Comparison of ENCODE assay signal across 8 cellular contexts in the genomic region with DNA sequence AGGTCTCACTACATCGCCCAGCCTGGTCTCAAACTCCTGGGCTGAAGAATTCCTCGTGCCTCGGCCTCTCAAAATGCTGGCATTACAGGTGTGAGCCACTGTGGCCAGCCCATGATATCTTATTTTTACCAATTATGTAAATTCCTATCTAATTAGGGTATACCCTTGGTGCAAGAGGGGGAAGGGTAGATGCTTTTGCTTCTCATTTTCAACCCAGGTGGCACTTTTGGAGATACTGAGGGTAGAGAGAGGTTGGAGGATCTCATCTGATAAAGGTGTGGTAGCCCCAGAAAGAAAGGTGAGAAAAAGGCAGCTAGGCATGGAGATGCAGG. TPM values are rescaled to one million over a fixed set of nuclear protein-coding genes. Genes with fewer than 3 reads are reported as not detected.
DNase-seq lines count a peak whose midpoint lies in the region; ATAC-seq and TF ChIP-seq lines count a peak whose summit lies in the region.

No MANE protein-coding gene starts in this region.

- POLR2A ChIA-PET in CD8-positive, alpha-beta memory T cell (lab: Charles Lee), result interaction anchor here (0.7 to 1.5 kb wide), 4 partner anchors 17 to 77 kb away, joined by 4 to 12 read pairs (median 6); partner anchors contain the start of genes ENSA and MCL1

- CTCF ChIA-PET in CD8-positive, alpha-beta memory T cell (lab: Charles Lee), result interaction anchor here (2.2 kb wide), 1 partner anchor 51 kb away, joined by 8 read pairs; no protein-coding TSS in a partner anchor

- peak overlapping the region; percentile 28 to 81 (median 51) for H3K4me3 Mint-ChIP-seq in CD8-positive, alpha-beta memory T cell

- ATAC-seq in HG02759 (IDR thresholded peaks at IDR 0.05; ENCODE audit: unreplicated experiment), result no peak
- no peak for ATAC-seq in omental fat pad (ENCODE audit: low FRiP score)

- H3K4me3 ChIP-seq in CD8-positive, alpha-beta memory T cell (ENCODE audit: low read length), result peak overlapping the region; percentile 7
- H3K4me3 ChIP-seq in OCI-LY1 (ENCODE audit: low read depth, low read length, poor library complexity, severe bottlenecking) (no peak overlapping the region), parathyroid adenoma (ENCODE audit: low read depth, low read length) (no peak overlapping the region)
- H3K4me3 ChIP-seq in effector memory CD4-positive, alpha-beta T cell (ENCODE audit: insufficient read depth, low read depth, low read length, poor library complexity, severe bottlenecking), result peak overlapping the region; percentile 26

- H3K36me3 ChIP-seq in CD8-positive, alpha-beta memory T cell (ENCODE audit: insufficient read depth, low read length), result no peaks in the 10 kb centered on the region
- peaks cover 20% of the 10 kb centered on the region for H3K36me3 ChIP-seq in OCI-LY1 (ENCODE audit: insufficient read depth, low read length)
- no peaks in the 10 kb centered on the region for H3K36me3 ChIP-seq in effector memory CD4-positive, alpha-beta T cell (ENCODE audit: control insufficient read depth, insufficient read depth, low read length)
- no peaks in the 10 kb centered on the region for H3K36me3 ChIP-seq in parathyroid adenoma (ENCODE audit: control insufficient read depth, insufficient read depth, low read length)

- H2AFZ ChIP-seq in OCI-LY1 (ENCODE audit: low read length), result no peak overlapping the region
- no peak overlapping the region for H2AFZ ChIP-seq in parathyroid adenoma

- no peaks in the 10 kb centered on the region for H3K9me2 ChIP-seq in OCI-LY1 (ENCODE audit: low read depth, low read length)

- H3K4me2 ChIP-seq in OCI-LY1 (ENCODE audit: low read length), result peak overlapping the region; percentile 15; the same call in 1 of the 2 replicates
- no peak overlapping the region for H3K4me2 ChIP-seq in parathyroid adenoma (ENCODE audit: low read length)

- no peak for TF ChIP-seq CTCF in OCI-LY1 (IDR thresholded peaks at IDR 0.05; ENCODE audit: low read length)
- TF ChIP-seq CTCF in parathyroid adenoma (IDR thresholded peaks at IDR 0.05), result no peak
- TF ChIP-seq CTCF in omental fat pad (IDR thresholded peaks at IDR 0.05), result no peak

- H3F3A ChIP-seq in OCI-LY1 (ENCODE audit: insufficient read depth, low read length), result no peaks in the 10 kb centered on the region

- H3K9ac ChIP-seq in OCI-LY1 (ENCODE audit: low read length) (peak overlapping the region; percentile 3; the same call in 1 of the 2 replicates), parathyroid adenoma (no peak overlapping the region)

- H3K27ac Mint-ChIP-seq in CD8-positive, alpha-beta memory T cell, result peak overlapping the region; percentile 94 to 100 (median 99)

- peaks cover 0 to 19% (median 2%) of the 10 kb centered on the region in 3 donors for H3K36me3 Mint-ChIP-seq in CD8-positive, alpha-beta memory T cell

- no peak for DNase-seq in CD8-positive, alpha-beta memory T cell
- no peak for DNase-seq in effector memory CD4-positive, alpha-beta T cell
- DNase-seq in NCI-H187 treated with DMSO at 0.1 percent for 48 hours (lab: John Stamatoyannopoulos, UW) (no peak), occipital lobe (lab: John Stamatoyannopoulos, UW) (no peak), omental fat pad (ENCODE audit: low spot score) (no peak)

- no peaks in the 10 kb centered on the region for H4K20me1 ChIP-seq in OCI-LY1 (ENCODE audit: insufficient read depth, low read length)

- H3K9me3 Mint-ChIP-seq in CD8-positive, alpha-beta memory T cell, result no peaks in the 10 kb centered on the region

- H3K79me2 ChIP-seq in OCI-LY1 (ENCODE audit: insufficient read depth, low read length) (no peaks in the 10 kb centered on the region), parathyroid adenoma (no peaks in the 10 kb centered on the region)

- no peaks in the 10 kb centered on the region for H3K9me3 ChIP-seq in CD8-positive, alpha-beta memory T cell (ENCODE audit: low read length)
- H3K9me3 ChIP-seq in OCI-LY1 (ENCODE audit: low read length) (no peaks in the 10 kb centered on the region), parathyroid adenoma (ENCODE audit: control insufficient read depth, low read length) (no peaks in the 10 kb centered on the region)
- H3K9me3 ChIP-seq in effector memory CD4-positive, alpha-beta T cell (ENCODE audit: control insufficient read depth, low read length), result no peaks in the 10 kb centered on the region

- peak overlapping the region; percentile 92 for H3K27ac ChIP-seq in CD8-positive, alpha-beta memory T cell (ENCODE audit: low read depth, low read length)
- peak overlapping the region; percentile 85 for H3K27ac ChIP-seq in OCI-LY1 (ENCODE audit: low read depth, low read length, poor library complexity, severe bottlenecking)
- H3K27ac ChIP-seq in effector memory CD4-positive, alpha-beta T cell (ENCODE audit: insufficient read depth, low read length, poor library complexity, severe bottlenecking), result peak overlapping the region; percentile 97
- H3K27ac ChIP-seq in parathyroid adenoma, result peak overlapping the region; percentile 74

- peaks cover 51% of the 10 kb centered on the region for H3K4me1 ChIP-seq in CD8-positive, alpha-beta memory T cell (ENCODE audit: insufficient read depth, low read length)
- H3K4me1 ChIP-seq in OCI-LY1 (ENCODE audit: insufficient read depth, low read length, severe bottlenecking) (peaks cover 39% of the 10 kb centered on the region), parathyroid adenoma (no peaks in the 10 kb centered on the region)
- peaks cover 32% of the 10 kb centered on the region for H3K4me1 ChIP-seq in effector memory CD4-positive, alpha-beta T cell (ENCODE audit: control insufficient read depth, insufficient read depth, low read length, poor library complexity, severe bottlenecking)

- H3K4me1 Mint-ChIP-seq in CD8-positive, alpha-beta memory T cell, result peaks cover 49 to 70% (median 54%) of the 10 kb centered on the region in 3 donors

- H3K27me3 Mint-ChIP-seq in CD8-positive, alpha-beta memory T cell, result no peaks in the 10 kb centered on the region

- H3K27me3 ChIP-seq in CD8-positive, alpha-beta memory T cell (ENCODE audit: insufficient read depth, low read length, poor library complexity, severe bottlenecking), result no peaks in the 10 kb centered on the region
- H3K27me3 ChIP-seq in OCI-LY1 (ENCODE audit: insufficient read depth, low read length) (no peaks in the 10 kb centered on the region), parathyroid adenoma (ENCODE audit: control insufficient read depth, insufficient read depth, low read length) (no peaks in the 10 kb centered on the region)
- no peaks in the 10 kb centered on the region for H3K27me3 ChIP-seq in effector memory CD4-positive, alpha-beta T cell (replicated peaks; ENCODE audit: control insufficient read depth, insufficient read depth, low read length, poor library complexity, severe bottlenecking)

RNA-seq across cellular contexts. Expression of gene ENSA, which starts 17.4 kb away (rescaled TPM):
- 100 to 1,000 TPM; 249 to 252 TPM for total RNA-seq in CD8-positive, alpha-beta memory T cell
- polyA plus RNA-seq in CD8-positive, alpha-beta memory T cell, result 72.5 TPM
- total RNA-seq in occipital lobe (105 TPM), omental fat pad (100 to 1,000 TPM; 115 to 179 (median 155) TPM)

RNA-seq across cellular contexts. Expression of gene MCL1, which starts 32.6 kb away (rescaled TPM):
- total RNA-seq in CD8-positive, alpha-beta memory T cell, result 100 to 1,000 TPM; 211 to 216 TPM
- polyA plus RNA-seq in CD8-positive, alpha-beta memory T cell, result 168 TPM
- total RNA-seq in occipital lobe, result 146 TPM
- 100 to 1,000 TPM; 505 to 845 (median 657) TPM for total RNA-seq in omental fat pad

Comparison
In these comparisons a context has a peak if more than half of its experiments do, and no peak if none do; other contexts are left out.
1. H3K4me3 ChIP-seq: peak in CD8-positive, alpha-beta memory T cell (single experiment) and effector memory CD4-positive, alpha-beta T cell (single experiment); none in OCI-LY1 (single experiment) and parathyroid adenoma (single experiment).
2. Peak in every context shown above with its lines, with median percentiles within 50 percentile points of each other: H3K27ac ChIP-seq.